21 cellular contexts compared by ENCODE assay signal in the genomic region with DNA sequence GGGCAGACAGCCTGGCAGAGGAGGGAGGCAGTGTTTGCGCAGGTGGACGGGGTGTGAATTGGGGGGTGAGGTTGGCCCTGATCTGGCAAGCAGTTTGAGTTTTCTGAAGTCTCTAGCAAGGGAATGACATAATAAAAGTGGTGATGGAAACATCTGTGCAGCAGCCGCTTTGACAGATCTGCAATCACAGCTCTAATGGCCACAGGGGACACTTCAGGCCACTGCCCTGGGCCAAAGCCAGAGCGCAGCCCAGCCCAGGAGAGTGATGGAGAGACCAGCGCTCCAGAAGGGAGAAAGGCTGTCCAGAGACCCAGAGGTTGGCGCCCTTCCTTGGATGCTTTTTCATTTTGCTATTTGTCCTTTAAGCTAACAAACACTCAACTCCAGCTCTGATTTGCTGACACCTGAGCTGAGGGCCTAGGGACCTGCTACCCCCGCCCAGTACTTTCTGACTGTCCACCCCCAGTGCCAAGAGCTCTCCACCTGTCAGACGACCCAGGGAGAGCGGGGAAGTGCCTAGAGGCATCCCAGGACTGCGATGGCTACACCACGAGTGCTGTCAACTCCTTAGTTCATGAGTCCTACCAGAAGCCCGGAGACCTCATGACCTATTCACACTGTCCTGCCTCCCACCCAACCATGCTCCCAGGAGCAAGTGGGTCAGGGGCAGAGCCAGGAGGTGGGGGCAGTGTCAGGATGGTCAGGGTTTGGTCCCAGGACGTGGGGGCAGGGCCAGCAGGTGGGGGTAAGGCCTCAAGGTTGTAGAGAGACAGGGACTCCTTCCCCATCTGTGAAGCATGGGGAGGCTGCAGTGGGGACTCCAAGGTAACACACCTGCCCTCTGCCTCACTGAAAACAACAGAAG.
DNase-seq lines count a peak whose midpoint lies in the region; ATAC-seq and TF ChIP-seq lines count a peak whose summit lies in the region.
"Had no signal": no experiment of that assay in that cellular context is flagged by ENCODE, and none has a peak within 500 bp of the region (broad histone marks: within the 10 kb centered on the region; RNA-seq: fewer than 3 reads in every experiment).

No MANE protein-coding gene starts in this region.

- H3K4me3 Mint-ChIP-seq in CD14-positive monocyte = no peak overlapping the region
- no peak overlapping the region for H3K4me3 Mint-ChIP-seq in naive thymus-derived CD4-positive, alpha-beta T cell
- H3K4me3 Mint-ChIP-seq: CD4-positive, CD25-positive, alpha-beta regulatory T cell had no signal

- no peak overlapping the region for H2BK20ac ChIP-seq in IMR-90 (ENCODE audit: low read depth, low read length)

- H3K27ac ChIP-seq in IMR-90 (ENCODE audit: insufficient read depth, low read length) (no peak overlapping the region), spleen (no peak overlapping the region)
- H3K27ac ChIP-seq in naive thymus-derived CD4-positive, alpha-beta T cell (ENCODE audit: low read depth, low read length) = no peak overlapping the region
- H3K27ac ChIP-seq: KMS-11, RWPE1 had no signal

- no peak overlapping the region for H2BK5ac ChIP-seq in IMR-90 (ENCODE audit: low read depth, low read length, poor library complexity, severe bottlenecking)

- H3K27ac Mint-ChIP-seq in CD14-positive monocyte = peak overlapping the region in 5 of 7 donors; percentile 18 to 80 (median 35)
- peak overlapping the region in 5 of 9 donors; percentile 26 to 92 (median 73) for H3K27ac Mint-ChIP-seq in naive thymus-derived CD4-positive, alpha-beta T cell

- H3K36me3 ChIP-seq in IMR-90 (ENCODE audit: control insufficient read depth, insufficient read depth, low read length) (no peaks in the 10 kb centered on the region), spleen (peaks cover 0 to 21% (median 0%) of the 10 kb centered on the region in 6 donors)
- peaks cover 0 to 6% (median 0%) of the 10 kb centered on the region in 3 experiments for H3K36me3 ChIP-seq in naive thymus-derived CD4-positive, alpha-beta T cell (ENCODE audit: control insufficient read depth in 2 of 3, insufficient read depth in 3 of 3, low read length in 3 of 3)
- H3K36me3 ChIP-seq: BE2C had no signal

- H3K4me3 ChIP-seq in IMR-90 (ENCODE audit: insufficient read depth, low read depth, low read length) (no peak overlapping the region), spleen (no peak overlapping the region)
- H3K4me3 ChIP-seq in naive thymus-derived CD4-positive, alpha-beta T cell (ENCODE audit: low read length) = no peak overlapping the region

- peaks cover 62 to 67% of the 10 kb centered on the region in 2 donors for H3K36me3 Mint-ChIP-seq in CD14-positive monocyte
- H3K36me3 Mint-ChIP-seq in naive thymus-derived CD4-positive, alpha-beta T cell = peaks cover 0 to 16% (median 5%) of the 10 kb centered on the region in 5 donors

- no peak overlapping the region for H4K8ac ChIP-seq in IMR-90 (ENCODE audit: low read depth in 2 of 2, low read length in 2 of 2)

- H4K5ac ChIP-seq in IMR-90 (ENCODE audit: low read depth, low read length) = no peak overlapping the region

- WGBS in IMR-90 (ENCODE audit: extremely low coverage in 2 of 2, insufficient read length in 1 of 2), 2 experiments = 74% methylated on average over 3 of the region's 13 CpGs; no CpG with 5 or more reads in 1 of the 2 experiments
- WGBS in spleen, 5 donors = 86 to 96% (median 92%) methylated on average over 13 of the region's 13 CpGs

- dilution Hi-C loops in IMR-90 (cut with HindIII; ENCODE audit: low sequenced_read_pairs, unreplicated experiment) = no loop called here

- peaks cover 9 to 15% (median 13%) of the 10 kb centered on the region in 7 donors for H3K9me3 Mint-ChIP-seq in CD14-positive monocyte
- H3K9me3 Mint-ChIP-seq in naive thymus-derived CD4-positive, alpha-beta T cell = peaks cover 0 to 9% (median 0%) of the 10 kb centered on the region in 11 donors
- H3K9me3 Mint-ChIP-seq: CD4-positive, CD25-positive, alpha-beta regulatory T cell had no signal

- ATAC-seq in IMR-90 (ENCODE audit: low read depth) (no peak), GM21723 (IDR thresholded peaks at IDR 0.05; ENCODE audit: unreplicated experiment) (no peak)
- no peak for ATAC-seq in naive thymus-derived CD4-positive, alpha-beta T cell

- no peak overlapping the region for H3K4ac ChIP-seq in IMR-90 (ENCODE audit: low read depth, low read length)

- H3K27me3 Mint-ChIP-seq in CD14-positive monocyte (ENCODE audit: low read depth in 3 of 3) = peaks cover 0 to 2% (median 0%) of the 10 kb centered on the region in 3 donors
- no peaks in the 10 kb centered on the region for H3K27me3 Mint-ChIP-seq in naive thymus-derived CD4-positive, alpha-beta T cell
- H3K27me3 Mint-ChIP-seq: CD4-positive, CD25-positive, alpha-beta regulatory T cell had no signal

- no peak overlapping the region for H2BK15ac ChIP-seq in IMR-90 (ENCODE audit: low read depth, low read length)

- H3K9me1 ChIP-seq in IMR-90 (ENCODE audit: insufficient read depth, low read length) = no peaks in the 10 kb centered on the region

- H3K27me3 ChIP-seq in IMR-90 (ENCODE audit: control insufficient read depth, insufficient read depth, low read length) (peaks cover 70% of the 10 kb centered on the region), spleen (replicated peaks in 1 of 7) (no peaks in the 10 kb centered on the region)
- H3K27me3 ChIP-seq in naive thymus-derived CD4-positive, alpha-beta T cell (ENCODE audit: control insufficient read depth in 2 of 2, insufficient read depth in 2 of 2, low read length in 2 of 2) = no peaks in the 10 kb centered on the region
- H3K27me3 ChIP-seq: BE2C had no signal

- peak overlapping the region; percentile 8 for H2AFZ ChIP-seq in IMR-90 (replicated peaks; ENCODE audit: low read length, poor library complexity)

- BruUV-seq in IMR-90 (replicated peaks; lab: Mats Ljungman, UMichigan) = no TSS peak

- H3K56ac ChIP-seq in IMR-90 (ENCODE audit: extremely low read depth, insufficient read depth, low read length) = no peak overlapping the region

- H2AK5ac ChIP-seq in IMR-90 (ENCODE audit: low read depth, low read length) = no peak overlapping the region

- H3K9me3 ChIP-seq in IMR-90 (ENCODE audit: control insufficient read depth, insufficient read depth, low read length) (peaks cover 3% of the 10 kb centered on the region; the same call in 1 of the 2 replicates), spleen (peaks cover 0 to 8% (median 3%) of the 10 kb centered on the region in 8 donors)
- H3K9me3 ChIP-seq in naive thymus-derived CD4-positive, alpha-beta T cell (ENCODE audit: control insufficient read depth in 2 of 3, low read length in 3 of 3) = no peaks in the 10 kb centered on the region
- H3K9me3 ChIP-seq: BE2C, Caco-2, SK-N-SH had no signal

- DNase-seq in CD14-positive monocyte (ENCODE audit: low spot score) = no peak
- no peak for DNase-seq in IMR-90
- no peak for DNase-seq in naive thymus-derived CD4-positive, alpha-beta T cell
- DNase-seq in spleen = peak; percentile 43
- no peak for DNase-seq in OCI-M2 (lab: John Stamatoyannopoulos, UW; ENCODE audit: unreplicated experiment)
- no peak for DNase-seq in GM10266 (ENCODE audit: extremely low spot score)
- DNase-seq: BE2C; Caco-2; CD4-positive, CD25-positive, alpha-beta regulatory T cell; DND-41; GOT3; HCEC 1CT; NCI-H1092 treated with DMSO at 0.1 percent for 48 hours; NCI-H1436 treated with DMSO at 0.1 percent for 48 hours; NCI-H1930; NCI-H69; SIG-M5 had no signal

- POLR2A ChIA-PET in IMR-90 (lab: Charles Lee; ENCODE audit: unreplicated experiment) = no interaction called here
- POLR2A ChIA-PET in naive thymus-derived CD4-positive, alpha-beta T cell (lab: Charles Lee) = interaction anchor here (0.6 kb wide), 1 partner anchor 305 kb away, joined by 3 read pairs; no protein-coding TSS in a partner anchor

- H3K4me2 ChIP-seq in IMR-90 (ENCODE audit: low read depth, low read length) = no peak overlapping the region
- H3K4me2 ChIP-seq: KMS-11, SK-N-SH had no signal

- H4K20me1 ChIP-seq in IMR-90 (ENCODE audit: insufficient read depth, low read length) = no peaks in the 10 kb centered on the region; the same call in 1 of the 2 replicates

- no peak overlapping the region for H4K91ac ChIP-seq in IMR-90 (ENCODE audit: insufficient read depth, low read depth, low read length)

- in situ Hi-C loops in IMR-90 (cut with MboI; ENCODE audit: low sequenced_read_pairs) = loop anchor here (25.0 kb wide), 2 partner anchors 302 to 402 kb away; no protein-coding TSS in a partner anchor

- TF ChIP-seq CTCF in CD14-positive monocyte (IDR thresholded peaks at IDR 0.05) (no peak), IMR-90 (conservative IDR thresholded peaks at IDR 0.05; ENCODE audit: low read depth, low read length) (no peak), spleen (IDR thresholded peaks at IDR 0.05 in 8 of 11, conservative IDR thresholded peaks at IDR 0.05 in 3 of 11) (no peak), GM10266 (IDR thresholded peaks at IDR 0.05; ENCODE audit: control insufficient read depth, insufficient read depth, low read depth, missing control alignments) (no peak)

- H3K14ac ChIP-seq in IMR-90 (replicated peaks; ENCODE audit: low read depth, low read length) = no peak overlapping the region

- H2BK120ac ChIP-seq in IMR-90 (ENCODE audit: low read depth, low read length) = no peak overlapping the region

- H3K9ac ChIP-seq in IMR-90 (ENCODE audit: low read depth, low read length) = no peak overlapping the region
- H3K9ac ChIP-seq: KMS-11, SK-N-SH had no signal

- H3K18ac ChIP-seq in IMR-90 (ENCODE audit: low read depth, low read length) = no peak overlapping the region

- intact Hi-C loops in CD14-positive monocyte (cut with micrococcal nuclease) = loop anchor here (5.0 to 10.0 kb wide), 2 partner anchors 119 to 397 kb away; no protein-coding TSS in a partner anchor
- intact Hi-C loops in IMR-90 (cut with micrococcal nuclease) = no loop called here
- intact Hi-C loops in naive thymus-derived CD4-positive, alpha-beta T cell (cut with micrococcal nuclease) = no loop called here
- intact Hi-C loops in spleen (cut with DNase I; ENCODE audit: low total_unique reads) = loop anchor here (10.0 kb wide), 1 partner anchor 399 kb away; no protein-coding TSS in a partner anchor

- CTCF ChIA-PET in IMR-90 (lab: Yijun Ruan, JAX) = no interaction called here
- CTCF ChIA-PET in naive thymus-derived CD4-positive, alpha-beta T cell (lab: Charles Lee) = no interaction called here

- H2AK9ac ChIP-seq in IMR-90 (replicated peaks; ENCODE audit: low read depth, low read length, poor library complexity) = no peak overlapping the region

- H3K23ac ChIP-seq in IMR-90 (ENCODE audit: low read depth, low read length) = no peak overlapping the region

- no peaks in the 10 kb centered on the region for H3K79me1 ChIP-seq in IMR-90 (ENCODE audit: low read depth in 1 of 2, low read length in 2 of 2)

- peaks cover 52% of the 10 kb centered on the region for H3K4me1 Mint-ChIP-seq in CD14-positive monocyte
- peaks cover 19 to 68% (median 51%) of the 10 kb centered on the region in 7 donors for H3K4me1 Mint-ChIP-seq in naive thymus-derived CD4-positive, alpha-beta T cell

- no peak for TF ChIP-seq RAD21 in IMR-90 (IDR thresholded peaks at IDR 0.05; ENCODE audit: low read length)

- H3K4me1 ChIP-seq in IMR-90 (ENCODE audit: control insufficient read depth, insufficient read depth, low read length) = no peaks in the 10 kb centered on the region
- H3K4me1 ChIP-seq in naive thymus-derived CD4-positive, alpha-beta T cell (ENCODE audit: control insufficient read depth in 2 of 2, insufficient read depth in 2 of 2, low read length in 2 of 2) = peaks cover 20 to 30% of the 10 kb centered on the region in 2 donors
- peaks cover under 1 to 22% (median 6%) of the 10 kb centered on the region in 6 donors for H3K4me1 ChIP-seq in spleen
- H3K4me1 ChIP-seq: BE2C had no signal

- TF ChIP-seq POLR2A in IMR-90 (IDR thresholded peaks at IDR 0.05; ENCODE audit: low read depth, low read length) (no peak), spleen (IDR thresholded peaks at IDR 0.05) (no peak)

Comparison
In these comparisons a context has a peak if more than half of its experiments do, and no peak if none do; other contexts are left out.
1. intact Hi-C loops: an anchor here in CD14-positive monocyte (5.0 to 10.0 kb wide) and spleen (10.0 kb wide); none called in IMR-90 and naive thymus-derived CD4-positive, alpha-beta T cell.